ENCODE assay signal across 2 cellular contexts in the genomic region with DNA sequence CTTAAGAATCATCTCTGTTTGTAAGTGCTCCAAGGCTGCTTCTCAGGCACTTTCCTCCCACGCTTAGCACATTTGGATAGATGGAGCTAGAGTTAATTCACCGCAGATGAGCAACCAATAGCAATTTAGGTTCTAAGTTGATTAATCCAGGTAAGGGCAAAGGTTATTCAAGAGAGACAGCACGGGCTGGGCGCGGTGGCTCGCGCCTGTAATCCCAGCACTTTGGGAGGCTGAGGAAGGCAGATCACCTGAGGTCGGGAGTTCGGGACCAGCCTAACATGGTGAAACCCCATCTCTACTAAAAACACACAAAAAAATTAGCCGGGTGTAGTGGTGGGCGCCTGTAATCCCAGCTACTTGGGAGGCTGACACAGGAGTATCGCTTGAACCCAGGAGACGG. TPM values are rescaled to one million over a fixed set of nuclear protein-coding genes. Genes with fewer than 3 reads are reported as not detected.
"Had no signal": no experiment of that assay in that cellular context is flagged by ENCODE, and none has a peak within 500 bp of the region (broad histone marks: within the 10 kb centered on the region; RNA-seq: fewer than 3 reads in every experiment).

No MANE protein-coding gene starts in this region.

RNA-seq across cellular contexts. Expression of a gene that starts 54.5 kb away (rescaled TPM):
- total RNA-seq: MCF 10A, NCI-H460 had no signal
